ENCODE assay signal across 1 cellular context in the genomic region with DNA sequence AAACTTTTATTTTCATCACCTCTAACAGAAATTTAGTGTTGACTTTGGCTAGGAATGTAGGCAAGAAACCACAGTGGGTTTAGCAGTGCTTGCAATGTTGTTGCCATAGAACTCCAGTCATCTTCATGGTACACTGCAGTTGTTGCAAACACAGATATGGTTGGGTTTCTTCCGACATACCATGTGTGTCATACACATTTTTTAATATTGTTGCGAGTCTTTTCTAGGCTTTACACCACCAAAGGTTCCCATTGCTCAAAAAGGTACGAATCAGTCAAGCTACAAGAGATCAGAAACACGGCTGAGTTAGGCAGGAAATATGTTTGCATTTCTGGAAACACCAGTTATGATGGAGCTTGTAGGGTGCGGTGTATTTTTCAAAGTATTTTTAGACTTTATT.
TF ChIP-seq lines count a peak whose summit lies in the region.

No MANE protein-coding gene starts in this region.

TF ChIP-seq in GM12878, 131 proteins besides CTCF, POLR2A, EP300 and RAD21 (continued from another document):
- TF ChIP-seq, protein P1, sequence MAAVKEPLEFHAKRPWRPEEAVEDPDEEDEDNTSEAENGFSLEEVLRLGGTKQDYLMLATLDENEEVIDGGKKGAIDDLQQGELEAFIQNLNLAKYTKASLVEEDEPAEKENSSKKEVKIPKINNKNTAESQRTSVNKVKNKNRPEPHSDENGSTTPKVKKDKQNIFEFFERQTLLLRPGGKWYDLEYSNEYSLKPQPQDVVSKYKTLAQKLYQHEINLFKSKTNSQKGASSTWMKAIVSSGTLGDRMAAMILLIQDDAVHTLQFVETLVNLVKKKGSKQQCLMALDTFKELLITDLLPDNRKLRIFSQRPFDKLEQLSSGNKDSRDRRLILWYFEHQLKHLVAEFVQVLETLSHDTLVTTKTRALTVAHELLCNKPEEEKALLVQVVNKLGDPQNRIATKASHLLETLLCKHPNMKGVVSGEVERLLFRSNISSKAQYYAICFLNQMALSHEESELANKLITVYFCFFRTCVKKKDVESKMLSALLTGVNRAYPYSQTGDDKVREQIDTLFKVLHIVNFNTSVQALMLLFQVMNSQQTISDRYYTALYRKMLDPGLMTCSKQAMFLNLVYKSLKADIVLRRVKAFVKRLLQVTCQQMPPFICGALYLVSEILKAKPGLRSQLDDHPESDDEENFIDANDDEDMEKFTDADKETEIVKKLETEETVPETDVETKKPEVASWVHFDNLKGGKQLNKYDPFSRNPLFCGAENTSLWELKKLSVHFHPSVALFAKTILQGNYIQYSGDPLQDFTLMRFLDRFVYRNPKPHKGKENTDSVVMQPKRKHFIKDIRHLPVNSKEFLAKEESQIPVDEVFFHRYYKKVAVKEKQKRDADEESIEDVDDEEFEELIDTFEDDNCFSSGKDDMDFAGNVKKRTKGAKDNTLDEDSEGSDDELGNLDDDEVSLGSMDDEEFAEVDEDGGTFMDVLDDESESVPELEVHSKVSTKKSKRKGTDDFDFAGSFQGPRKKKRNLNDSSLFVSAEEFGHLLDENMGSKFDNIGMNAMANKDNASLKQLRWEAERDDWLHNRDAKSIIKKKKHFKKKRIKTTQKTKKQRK (IDR thresholded peaks at IDR 0.05; ENCODE audit: low read depth, low read length): no peak
- TF ChIP-seq ETV6 (conservative IDR thresholded peaks at IDR 0.05 in 1 of 2, IDR thresholded peaks at IDR 0.05 in 1 of 2; ENCODE audit: borderline replicate concordance in 1 of 2, low read depth in 1 of 2) (no peak), SMAD5 (IDR thresholded peaks at IDR 0.05; ENCODE audit: low read depth) (no peak), RCOR1 (conservative IDR thresholded peaks at IDR 0.05; ENCODE audit: low read depth, low read length) (no peak), POLR2AphosphoS5 (IDR thresholded peaks at IDR 0.05; ENCODE audit: low read length) (no peak), IKZF1 (conservative IDR thresholded peaks at IDR 0.05) (no peak), ATF7 (IDR thresholded peaks at IDR 0.05; ENCODE audit: low read depth) (no peak), KLF5 (IDR thresholded peaks at IDR 0.05; ENCODE audit: partially characterized antibody) (no peak)
- TF ChIP-seq, protein P2, sequence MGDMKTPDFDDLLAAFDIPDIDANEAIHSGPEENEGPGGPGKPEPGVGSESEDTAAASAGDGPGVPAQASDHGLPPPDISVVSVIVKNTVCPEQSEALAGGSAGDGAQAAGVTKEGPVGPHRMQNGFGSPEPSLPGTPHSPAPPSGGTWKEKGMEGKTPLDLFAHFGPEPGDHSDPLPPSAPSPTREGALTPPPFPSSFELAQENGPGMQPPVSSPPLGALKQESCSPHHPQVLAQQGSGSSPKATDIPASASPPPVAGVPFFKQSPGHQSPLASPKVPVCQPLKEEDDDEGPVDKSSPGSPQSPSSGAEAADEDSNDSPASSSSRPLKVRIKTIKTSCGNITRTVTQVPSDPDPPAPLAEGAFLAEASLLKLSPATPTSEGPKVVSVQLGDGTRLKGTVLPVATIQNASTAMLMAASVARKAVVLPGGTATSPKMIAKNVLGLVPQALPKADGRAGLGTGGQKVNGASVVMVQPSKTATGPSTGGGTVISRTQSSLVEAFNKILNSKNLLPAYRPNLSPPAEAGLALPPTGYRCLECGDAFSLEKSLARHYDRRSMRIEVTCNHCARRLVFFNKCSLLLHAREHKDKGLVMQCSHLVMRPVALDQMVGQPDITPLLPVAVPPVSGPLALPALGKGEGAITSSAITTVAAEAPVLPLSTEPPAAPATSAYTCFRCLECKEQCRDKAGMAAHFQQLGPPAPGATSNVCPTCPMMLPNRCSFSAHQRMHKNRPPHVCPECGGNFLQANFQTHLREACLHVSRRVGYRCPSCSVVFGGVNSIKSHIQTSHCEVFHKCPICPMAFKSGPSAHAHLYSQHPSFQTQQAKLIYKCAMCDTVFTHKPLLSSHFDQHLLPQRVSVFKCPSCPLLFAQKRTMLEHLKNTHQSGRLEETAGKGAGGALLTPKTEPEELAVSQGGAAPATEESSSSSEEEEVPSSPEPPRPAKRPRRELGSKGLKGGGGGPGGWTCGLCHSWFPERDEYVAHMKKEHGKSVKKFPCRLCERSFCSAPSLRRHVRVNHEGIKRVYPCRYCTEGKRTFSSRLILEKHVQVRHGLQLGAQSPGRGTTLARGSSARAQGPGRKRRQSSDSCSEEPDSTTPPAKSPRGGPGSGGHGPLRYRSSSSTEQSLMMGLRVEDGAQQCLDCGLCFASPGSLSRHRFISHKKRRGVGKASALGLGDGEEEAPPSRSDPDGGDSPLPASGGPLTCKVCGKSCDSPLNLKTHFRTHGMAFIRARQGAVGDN (IDR thresholded peaks at IDR 0.05): no peak
